In the genomic region with DNA sequence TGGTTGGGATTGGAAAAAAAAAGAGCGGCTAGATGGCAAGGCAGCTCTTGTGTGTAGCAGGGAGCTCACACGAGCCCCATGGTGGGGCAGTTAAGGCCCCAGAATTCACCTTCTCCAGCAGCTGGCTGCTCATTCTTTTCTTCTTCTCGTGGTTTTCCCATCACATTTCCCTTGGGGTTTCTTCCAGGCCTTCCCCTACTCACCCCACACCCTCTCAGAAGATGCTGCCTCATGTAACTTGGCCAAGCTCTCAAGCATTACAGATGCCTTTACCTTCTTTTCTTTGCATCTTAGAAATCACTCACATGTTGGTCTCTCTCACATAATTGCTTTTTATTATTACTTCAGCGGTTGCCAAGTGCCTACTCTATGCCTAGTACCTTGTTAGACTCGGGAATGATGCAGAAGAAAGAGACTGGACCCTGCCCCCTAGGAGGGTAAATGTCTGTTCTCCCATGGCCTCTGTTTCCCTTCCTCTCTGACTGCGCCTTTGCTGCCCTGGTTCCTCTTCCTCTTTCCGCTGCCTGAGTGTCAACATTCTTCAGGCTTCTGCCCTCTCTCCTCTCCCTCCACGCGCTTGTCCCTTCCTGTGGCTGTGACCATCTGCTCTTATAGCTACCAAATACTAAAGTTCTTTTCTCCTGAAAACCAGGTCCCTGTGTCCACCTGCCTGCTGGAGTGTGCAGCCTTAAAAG, we compare ENCODE assay signal across 9 cellular contexts. TPM values are rescaled to one million over a fixed set of nuclear protein-coding genes. Genes with fewer than 3 reads are reported as not detected.
DNase-seq lines count a peak whose midpoint lies in the region; ATAC-seq and TF ChIP-seq lines count a peak whose summit lies in the region.
"Had no signal": no experiment of that assay in that cellular context is flagged by ENCODE, and none has a peak within 500 bp of the region (broad histone marks: within the 10 kb centered on the region; RNA-seq: fewer than 3 reads in every experiment).

No MANE protein-coding gene starts in this region.

- peak; percentile 18 for TF ChIP-seq POLR2A in GM18505 (IDR thresholded peaks at IDR 0.05; ENCODE audit: borderline replicate concordance, extremely low read depth, insufficient read depth, insufficient read length)
- no peak for TF ChIP-seq POLR2A in gastrocnemius medialis (IDR thresholded peaks at IDR 0.05)

- H3K27ac ChIP-seq in gastrocnemius medialis, result peak overlapping the region; percentile 87 to 94 (median 92)
- H3K27ac ChIP-seq in effector memory CD4-positive, alpha-beta T cell (ENCODE audit: insufficient read depth, low read length, poor library complexity, severe bottlenecking), result no peak overlapping the region

- in situ Hi-C loops in gastrocnemius medialis (cut with MboI; ENCODE audit: low sequenced_read_pairs in 4 of 4), result no loop called here

- DNase-seq in SIG-M5 (lab: John Stamatoyannopoulos, UW) (peak; percentile 7), fibroblast of peridontal ligament (ENCODE audit: extremely low read depth) (peak; percentile 75), gastrocnemius medialis (peak in 1 of 2 donors; percentile 37), NCI-H524 (lab: John Stamatoyannopoulos, UW) (no peak), NCI-H1694 (lab: John Stamatoyannopoulos, UW) (no peak), inferior parietal cortex (ENCODE audit: extremely low spot score) (no peak)
- no peak for DNase-seq in effector memory CD4-positive, alpha-beta T cell

- no peaks in the 10 kb centered on the region for H3K9me3 ChIP-seq in gastrocnemius medialis
- H3K9me3 ChIP-seq in effector memory CD4-positive, alpha-beta T cell (ENCODE audit: control insufficient read depth, low read length), result no peaks in the 10 kb centered on the region

- no peaks in the 10 kb centered on the region for H3K36me3 ChIP-seq in gastrocnemius medialis
- peaks cover 3% of the 10 kb centered on the region for H3K36me3 ChIP-seq in effector memory CD4-positive, alpha-beta T cell (ENCODE audit: control insufficient read depth, insufficient read depth, low read length)

- intact Hi-C loops in gastrocnemius medialis (cut with DNase I; ENCODE audit: low total_unique reads), result loop anchor here (1.0 kb wide), 1 partner anchor 29 kb away; a partner anchor contains a TSS

- ATAC-seq in GM18505 (IDR thresholded peaks at IDR 0.05; ENCODE audit: unreplicated experiment) (no peak), gastrocnemius medialis (no peak)
- ATAC-seq: GM23338 had no signal

- peaks cover 57 to 60% of the 10 kb centered on the region in 2 donors for H3K4me1 ChIP-seq in gastrocnemius medialis
- peaks cover 39% of the 10 kb centered on the region for H3K4me1 ChIP-seq in effector memory CD4-positive, alpha-beta T cell (ENCODE audit: control insufficient read depth, insufficient read depth, low read length, poor library complexity, severe bottlenecking)

- no peak overlapping the region for H3K4me3 ChIP-seq in gastrocnemius medialis
- no peak overlapping the region for H3K4me3 ChIP-seq in effector memory CD4-positive, alpha-beta T cell (ENCODE audit: insufficient read depth, low read depth, low read length, poor library complexity, severe bottlenecking)
- H3K4me3 ChIP-seq: GM23338 had no signal

- TF ChIP-seq CTCF in gastrocnemius medialis (IDR thresholded peaks at IDR 0.05 in 4 of 5, conservative IDR thresholded peaks at IDR 0.05 in 1 of 5), result no peak

- H3K27me3 ChIP-seq in gastrocnemius medialis, result no peaks in the 10 kb centered on the region
- no peaks in the 10 kb centered on the region for H3K27me3 ChIP-seq in effector memory CD4-positive, alpha-beta T cell (replicated peaks; ENCODE audit: control insufficient read depth, insufficient read depth, low read length, poor library complexity, severe bottlenecking)

RNA-seq across cellular contexts. Expression of a gene that starts 28.6 kb away (rescaled TPM):
- total RNA-seq in gastrocnemius medialis, result 10 to 100 TPM in 3 of 4 donors, 1 to 10 TPM in 1; 6.3 to 16.7 (median 12.0) TPM

Comparison
In these comparisons a context has a peak if more than half of its experiments do, and no peak if none do; other contexts are left out.
1. DNase-seq: peak in SIG-M5 (single experiment) and fibroblast of peridontal ligament (single experiment); none in effector memory CD4-positive, alpha-beta T cell (0 of 3), NCI-H524 (0 of 2), NCI-H1694 (single experiment) and inferior parietal cortex (single experiment).